8 cellular contexts compared by ENCODE assay signal in the genomic region with DNA sequence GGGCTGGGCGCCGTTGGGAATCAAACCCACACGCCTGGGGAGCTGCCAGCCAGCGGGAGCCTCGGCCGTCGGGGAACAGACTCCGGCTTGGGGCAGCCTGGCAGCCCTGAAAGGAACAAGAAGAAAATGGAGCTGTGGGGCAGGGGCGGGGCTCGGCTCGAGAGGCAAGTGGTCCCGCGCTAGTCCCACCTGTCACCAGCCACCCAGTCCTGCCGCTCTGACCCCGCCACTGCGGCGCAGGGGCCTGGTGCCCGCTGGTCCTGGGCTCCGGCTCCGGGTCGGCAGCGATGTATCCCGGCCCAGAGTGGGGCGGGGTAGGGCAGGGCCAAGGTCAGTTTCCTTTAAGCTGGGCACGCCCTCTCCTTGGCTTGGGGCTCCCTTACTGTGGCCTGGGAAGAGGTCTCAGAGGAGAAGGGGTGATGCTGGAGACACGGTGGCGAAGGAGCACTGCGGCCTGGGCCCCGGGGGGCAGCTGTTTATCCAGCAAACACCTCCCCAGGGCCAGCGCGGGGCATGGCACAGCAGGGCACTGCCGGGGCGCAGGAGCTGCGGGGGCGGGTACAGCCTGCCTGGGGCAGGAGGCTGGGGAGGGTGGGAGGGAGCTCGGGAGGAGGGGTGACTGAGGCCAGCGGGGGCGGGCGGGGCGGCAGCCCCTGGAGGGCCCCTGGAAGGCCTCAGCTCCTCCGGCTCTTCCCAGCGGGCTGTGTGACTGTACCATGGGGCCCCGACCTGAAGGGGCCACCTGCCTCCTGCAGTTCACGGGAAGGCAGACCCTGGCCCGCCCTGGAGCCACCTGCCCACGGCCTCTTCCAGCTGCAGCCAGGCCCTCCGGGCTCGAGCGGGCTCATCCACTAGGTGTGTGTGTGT. TPM values are rescaled to one million over a fixed set of nuclear protein-coding genes. Genes with fewer than 3 reads are reported as not detected.
DNase-seq lines count a peak whose midpoint lies in the region; ATAC-seq and TF ChIP-seq lines count a peak whose summit lies in the region.

No MANE protein-coding gene starts in this region.

- WGBS in IMR-90 (ENCODE audit: extremely low coverage in 2 of 2, insufficient read length in 1 of 2), 2 experiments = no CpG with 5 or more reads among the region's 49 CpGs

- peaks cover 5% of the 10 kb centered on the region for H3K9me1 ChIP-seq in IMR-90 (ENCODE audit: insufficient read depth, low read length)

- H3K56ac ChIP-seq in IMR-90 (ENCODE audit: extremely low read depth, insufficient read depth, low read length) = no peak overlapping the region

- H3K27ac ChIP-seq in IMR-90 (ENCODE audit: insufficient read depth, low read length) (no peak overlapping the region), neutrophil (peak overlapping the region; percentile 82), gastrocnemius medialis (no peak overlapping the region)
- H3K27ac ChIP-seq in effector memory CD4-positive, alpha-beta T cell (ENCODE audit: insufficient read depth, low read length, poor library complexity, severe bottlenecking) = no peak overlapping the region

- no peak overlapping the region for H3K4ac ChIP-seq in IMR-90 (ENCODE audit: low read depth, low read length)

- no peaks in the 10 kb centered on the region for H3K9me3 ChIP-seq in ES-I3 (ENCODE audit: control insufficient read depth, insufficient read depth, low read length)
- H3K9me3 ChIP-seq in IMR-90 (ENCODE audit: control insufficient read depth, insufficient read depth, low read length) = no peaks in the 10 kb centered on the region
- no peaks in the 10 kb centered on the region for H3K9me3 ChIP-seq in effector memory CD4-positive, alpha-beta T cell (ENCODE audit: control insufficient read depth, low read length)
- no peaks in the 10 kb centered on the region for H3K9me3 ChIP-seq in neutrophil
- no peaks in the 10 kb centered on the region for H3K9me3 ChIP-seq in gastrocnemius medialis

- CTCF ChIA-PET in IMR-90 (lab: Yijun Ruan, JAX) = no interaction called here

- H3K4me1 ChIP-seq in ES-I3 (ENCODE audit: insufficient read depth, low read length) = no peaks in the 10 kb centered on the region; the same call in 1 of the 2 replicates
- peaks cover 3% of the 10 kb centered on the region; the same call in 1 of the 2 replicates for H3K4me1 ChIP-seq in IMR-90 (ENCODE audit: control insufficient read depth, insufficient read depth, low read length)
- H3K4me1 ChIP-seq in effector memory CD4-positive, alpha-beta T cell (ENCODE audit: control insufficient read depth, insufficient read depth, low read length, poor library complexity, severe bottlenecking) = peaks cover 13% of the 10 kb centered on the region
- peaks cover 21 to 37% of the 10 kb centered on the region in 2 experiments for H3K4me1 ChIP-seq in neutrophil (ENCODE audit: control insufficient read depth in 1 of 2, insufficient read depth in 1 of 2, low read depth in 1 of 2, low read length in 1 of 2)
- peaks cover 0 to 3% of the 10 kb centered on the region in 2 donors for H3K4me1 ChIP-seq in gastrocnemius medialis

- no peak overlapping the region for H4K8ac ChIP-seq in IMR-90 (ENCODE audit: low read depth in 2 of 2, low read length in 2 of 2)

- no peaks in the 10 kb centered on the region for H4K20me1 ChIP-seq in IMR-90 (ENCODE audit: insufficient read depth, low read length)

- POLR2A ChIA-PET in IMR-90 (lab: Charles Lee; ENCODE audit: unreplicated experiment) = no interaction called here

- no peak overlapping the region for H2BK15ac ChIP-seq in IMR-90 (ENCODE audit: low read depth, low read length)

- no peak overlapping the region for H4K5ac ChIP-seq in IMR-90 (ENCODE audit: low read depth, low read length)

- intact Hi-C loops in IMR-90 (cut with micrococcal nuclease) = no loop called here
- intact Hi-C loops in gastrocnemius medialis (cut with DNase I; ENCODE audit: low total_unique reads) = loop anchor here (5.0 kb wide), 1 partner anchor 615 kb away; no protein-coding TSS in a partner anchor

- TF ChIP-seq CTCF in IMR-90 (conservative IDR thresholded peaks at IDR 0.05; ENCODE audit: low read depth, low read length) (no peak), neutrophil (IDR thresholded peaks at IDR 0.05) (no peak), gastrocnemius medialis (IDR thresholded peaks at IDR 0.05 in 4 of 5, conservative IDR thresholded peaks at IDR 0.05 in 1 of 5) (no peak)

- TF ChIP-seq RAD21 in IMR-90 (IDR thresholded peaks at IDR 0.05; ENCODE audit: low read length) = no peak

- DNase-seq in IMR-90 (no peak), gastrocnemius medialis (no peak), LoVo (ENCODE audit: low spot score) (no peak), ACHN (no peak)
- no peak for DNase-seq in effector memory CD4-positive, alpha-beta T cell

- H3K4me3 ChIP-seq in IMR-90 (ENCODE audit: insufficient read depth, low read depth, low read length) (no peak overlapping the region), neutrophil (ENCODE audit: low read depth in 1 of 2, low read length in 1 of 2) (peak overlapping the region; percentile 71 to 85), gastrocnemius medialis (peak overlapping the region in 2 of 4 donors; percentile 28 to 32)
- peak overlapping the region; percentile 38 for H3K4me3 ChIP-seq in effector memory CD4-positive, alpha-beta T cell (ENCODE audit: insufficient read depth, low read depth, low read length, poor library complexity, severe bottlenecking)

- H3K27me3 ChIP-seq in IMR-90 (ENCODE audit: control insufficient read depth, insufficient read depth, low read length) (no peaks in the 10 kb centered on the region), neutrophil (no peaks in the 10 kb centered on the region), gastrocnemius medialis (peaks cover 0 to 13% (median 0%) of the 10 kb centered on the region in 3 donors)
- no peaks in the 10 kb centered on the region for H3K27me3 ChIP-seq in effector memory CD4-positive, alpha-beta T cell (replicated peaks; ENCODE audit: control insufficient read depth, insufficient read depth, low read length, poor library complexity, severe bottlenecking)

- H3K79me1 ChIP-seq in IMR-90 (ENCODE audit: low read depth in 1 of 2, low read length in 2 of 2) = no peaks in the 10 kb centered on the region; a peak in 1 of 4 replicates

- peak overlapping the region; percentile 57 for H2BK5ac ChIP-seq in IMR-90 (ENCODE audit: low read depth, low read length, poor library complexity, severe bottlenecking)

- H3K18ac ChIP-seq in IMR-90 (ENCODE audit: low read depth, low read length) = no peak overlapping the region

- in situ Hi-C loops in IMR-90 (cut with MboI; ENCODE audit: low sequenced_read_pairs) (loop anchor here (5.0 kb wide), 1 partner anchor 355 kb away; no protein-coding TSS in a partner anchor), gastrocnemius medialis (cut with MboI; ENCODE audit: low sequenced_read_pairs in 4 of 4) (loop anchor here in 2 of 4 donors (5.0 to 10.0 kb wide), 2 partner anchors 308 to 360 kb away; a partner anchor contains a TSS), ACHN (cut with HindIII; ENCODE audit: low pct_ligation_motif_present, low pct_unique_long_range_greater_than_20kb, low sequenced_read_pairs) (loop anchor here (25.0 kb wide), 1 partner anchor 320 kb away; a partner anchor contains a TSS)

- peak overlapping the region; percentile 54 for H2AFZ ChIP-seq in IMR-90 (replicated peaks; ENCODE audit: low read length, poor library complexity)

- no peak overlapping the region for H2AK5ac ChIP-seq in IMR-90 (ENCODE audit: low read depth, low read length)

- no peak overlapping the region for H3K23ac ChIP-seq in IMR-90 (ENCODE audit: low read depth, low read length)

- dilution Hi-C loops in IMR-90 (cut with HindIII; ENCODE audit: low sequenced_read_pairs, unreplicated experiment) = no loop called here

- no peak overlapping the region for H3K14ac ChIP-seq in IMR-90 (replicated peaks; ENCODE audit: low read depth, low read length)

- no peak overlapping the region for H3K4me2 ChIP-seq in IMR-90 (ENCODE audit: low read depth, low read length)

- TF ChIP-seq POLR2A in IMR-90 (IDR thresholded peaks at IDR 0.05; ENCODE audit: low read depth, low read length) (no peak), gastrocnemius medialis (IDR thresholded peaks at IDR 0.05) (no peak)

- no peak overlapping the region for H2AK9ac ChIP-seq in IMR-90 (replicated peaks; ENCODE audit: low read depth, low read length, poor library complexity)

- ATAC-seq in IMR-90 (ENCODE audit: low read depth) (no peak), gastrocnemius medialis (no peak), GM18517 (IDR thresholded peaks at IDR 0.05; ENCODE audit: unreplicated experiment) (no peak)

- no peak overlapping the region for H4K91ac ChIP-seq in IMR-90 (ENCODE audit: insufficient read depth, low read depth, low read length)

- peak overlapping the region; percentile 55; the same call in 1 of the 2 replicates for H3K9ac ChIP-seq in ES-I3 (ENCODE audit: low read depth, low read length)
- no peak overlapping the region for H3K9ac ChIP-seq in IMR-90 (ENCODE audit: low read depth, low read length)

- no peak overlapping the region for H2BK120ac ChIP-seq in IMR-90 (ENCODE audit: low read depth, low read length)

- H2BK20ac ChIP-seq in IMR-90 (ENCODE audit: low read depth, low read length) = no peak overlapping the region

- no TSS peak for BruUV-seq in IMR-90 (replicated peaks; lab: Mats Ljungman, UMichigan)

- H3K36me3 ChIP-seq in ES-I3 (ENCODE audit: insufficient read depth, low read length) (no peaks in the 10 kb centered on the region), IMR-90 (ENCODE audit: control insufficient read depth, insufficient read depth, low read length) (no peaks in the 10 kb centered on the region), neutrophil (peaks cover 15% of the 10 kb centered on the region), gastrocnemius medialis (no peaks in the 10 kb centered on the region)
- H3K36me3 ChIP-seq in effector memory CD4-positive, alpha-beta T cell (ENCODE audit: control insufficient read depth, insufficient read depth, low read length) = no peaks in the 10 kb centered on the region

TF ChIP-seq in IMR-90, 13 proteins besides CTCF, POLR2A, EP300 and RAD21 (continues in another document):
- TF ChIP-seq, protein P1, sequence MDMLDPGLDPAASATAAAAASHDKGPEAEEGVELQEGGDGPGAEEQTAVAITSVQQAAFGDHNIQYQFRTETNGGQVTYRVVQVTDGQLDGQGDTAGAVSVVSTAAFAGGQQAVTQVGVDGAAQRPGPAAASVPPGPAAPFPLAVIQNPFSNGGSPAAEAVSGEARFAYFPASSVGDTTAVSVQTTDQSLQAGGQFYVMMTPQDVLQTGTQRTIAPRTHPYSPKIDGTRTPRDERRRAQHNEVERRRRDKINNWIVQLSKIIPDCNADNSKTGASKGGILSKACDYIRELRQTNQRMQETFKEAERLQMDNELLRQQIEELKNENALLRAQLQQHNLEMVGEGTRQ (IDR thresholded peaks at IDR 0.05; ENCODE audit: low read depth, low read length) = no peak
- no peak for TF ChIP-seq MAZ (IDR thresholded peaks at IDR 0.05; ENCODE audit: borderline replicate concordance, low read depth, low read length)
- no peak for TF ChIP-seq BHLHE40 (IDR thresholded peaks at IDR 0.05; ENCODE audit: low read depth, low read length)
- no peak for TF ChIP-seq RFX5 (IDR thresholded peaks at IDR 0.05; ENCODE audit: low read depth, low read length)
- TF ChIP-seq MAFK (IDR thresholded peaks at IDR 0.05; ENCODE audit: low read depth, low read length) = no peak

RNA-seq across cellular contexts. Expression of a gene that starts 15.6 kb away (rescaled TPM):
- 204 and 251 TPM in 2 replicates for total RNA-seq in IMR-90 (2012; rRNA removed)
- polyA plus RNA-seq in IMR-90 (2012; rRNA removed) = 103 and 117 TPM in 2 replicates
- polyA plus RNA-seq in IMR-90 (2012; cell fraction: cytosol; rRNA removed) = 55.7 and 87.1 TPM in 2 replicates
- polyA plus RNA-seq in IMR-90 (2012; cell fraction: nucleus; rRNA removed; ENCODE audit: low replicate concordance) = 43.7 and 137 TPM in 2 replicates
- total RNA-seq in gastrocnemius medialis = 100 to 1,000 TPM; 134 to 339 (median 255) TPM
